In the genomic region with DNA sequence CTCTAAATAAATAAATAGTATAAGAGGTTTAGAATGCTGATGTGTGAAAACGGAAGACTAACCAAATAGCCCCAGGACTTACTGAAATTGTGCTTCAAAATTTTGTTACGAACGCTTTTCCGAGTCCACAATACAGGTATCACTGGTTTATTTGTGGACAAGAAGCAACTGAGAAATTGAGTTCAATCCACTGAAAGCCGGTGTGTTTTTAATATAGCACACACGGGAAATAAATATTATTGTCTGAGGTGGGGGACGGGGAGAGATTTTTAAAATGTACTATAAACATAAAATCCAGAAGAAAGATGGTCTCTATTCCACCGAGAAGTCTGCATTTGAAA, we compare ENCODE assay signal across 10 cellular contexts. TPM values are rescaled to one million over a fixed set of nuclear protein-coding genes. Genes with fewer than 3 reads are reported as not detected.
DNase-seq lines count a peak whose midpoint lies in the region; ATAC-seq and TF ChIP-seq lines count a peak whose summit lies in the region.
"Had no signal": no experiment of that assay in that cellular context is flagged by ENCODE, and none has a peak within 500 bp of the region (broad histone marks: within the 10 kb centered on the region; RNA-seq: fewer than 3 reads in every experiment).

No MANE protein-coding gene starts in this region.

- H3K36me3 Mint-ChIP-seq in activated naive CD8-positive, alpha-beta T cell treated with anti-CD3 and anti-CD28 coated beads for 36 hours: no peaks in the 10 kb centered on the region
- H3K36me3 Mint-ChIP-seq in naive thymus-derived CD8-positive, alpha-beta T cell: peaks cover 0 to 3% (median 0%) of the 10 kb centered on the region in 3 donors
- H3K36me3 Mint-ChIP-seq: natural killer cell had no signal

- peak overlapping the region; percentile 54 for H3K4me3 ChIP-seq in HEK293 (ENCODE audit: low read depth, low read length)
- peak overlapping the region; percentile 51; the same call in 1 of the 2 replicates for H3K4me3 ChIP-seq in iPS DF 6.9 (ENCODE audit: low read length)
- peak overlapping the region; percentile 58 for H3K4me3 ChIP-seq in skeletal muscle cell (ENCODE audit: low read depth, low read length)

- TF ChIP-seq CTCF in HEK293 (tag by site-specific recombination; IDR thresholded peaks at IDR 0.05): no peak

- H3K9me3 ChIP-seq in HEK293 (ENCODE audit: control insufficient read depth, insufficient read depth, low read depth, low read length) (no peaks in the 10 kb centered on the region), iPS DF 6.9 (ENCODE audit: control insufficient read depth, insufficient read depth, low read length) (no peaks in the 10 kb centered on the region)

- no CpG with 5 or more reads among the region's 8 CpGs for WGBS in iPS DF 6.9 (ENCODE audit: insufficient coverage, insufficient read length)

- H3K4me3 Mint-ChIP-seq in activated naive CD8-positive, alpha-beta T cell treated with anti-CD3 and anti-CD28 coated beads for 36 hours: peak overlapping the region; percentile 29
- peak overlapping the region in 5 of 10 donors; percentile 18 to 45 (median 36) for H3K4me3 Mint-ChIP-seq in naive thymus-derived CD8-positive, alpha-beta T cell
- H3K4me3 Mint-ChIP-seq: natural killer cell had no signal

- H3K4me1 Mint-ChIP-seq in activated naive CD8-positive, alpha-beta T cell treated with anti-CD3 and anti-CD28 coated beads for 36 hours: peaks cover 8% of the 10 kb centered on the region
- H3K4me1 Mint-ChIP-seq in naive thymus-derived CD8-positive, alpha-beta T cell: peaks cover 4 to 15% (median 9%) of the 10 kb centered on the region in 4 donors

- no peaks in the 10 kb centered on the region; the same call in 1 of the 2 replicates for H3K27me3 ChIP-seq in iPS DF 6.9 (ENCODE audit: control insufficient read depth, insufficient read depth, low read length)

- H3K27me3 Mint-ChIP-seq in activated naive CD8-positive, alpha-beta T cell treated with anti-CD3 and anti-CD28 coated beads for 36 hours: peaks cover 74% of the 10 kb centered on the region
- H3K27me3 Mint-ChIP-seq in naive thymus-derived CD8-positive, alpha-beta T cell: peaks cover 38 to 64% (median 55%) of the 10 kb centered on the region in 5 donors

- H3K4me1 ChIP-seq in HEK293 (ENCODE audit: control insufficient read depth, insufficient read depth, low read length) (peaks cover 4% of the 10 kb centered on the region; the same call in 1 of the 2 replicates), iPS DF 6.9 (ENCODE audit: control insufficient read depth, insufficient read depth, low read length) (no peaks in the 10 kb centered on the region)

- CTCF ChIA-PET in HEK293 (lab: Yijun Ruan, JAX): interaction anchor here (1.1 kb wide), 1 partner anchor 44 kb away, joined by 3 read pairs; no protein-coding TSS in a partner anchor

- no peaks in the 10 kb centered on the region for H3K9me3 Mint-ChIP-seq in activated naive CD8-positive, alpha-beta T cell treated with anti-CD3 and anti-CD28 coated beads for 36 hours
- H3K9me3 Mint-ChIP-seq in naive thymus-derived CD8-positive, alpha-beta T cell: peaks cover 0 to 3% (median 0%) of the 10 kb centered on the region in 9 donors
- H3K9me3 Mint-ChIP-seq: natural killer cell had no signal

- no peak for ATAC-seq in naive thymus-derived CD8-positive, alpha-beta T cell
- no peak for ATAC-seq in HG02970 (IDR thresholded peaks at IDR 0.05; ENCODE audit: low FRiP score, unreplicated experiment)
- ATAC-seq: natural killer cell had no signal

- H3K27ac ChIP-seq in HEK293 (ENCODE audit: extremely low read depth, low read depth, low read length): no peak overlapping the region
- H3K27ac ChIP-seq in iPS DF 6.9 (ENCODE audit: low read length): no peak overlapping the region

- DNase-seq in activated naive CD8-positive, alpha-beta T cell treated with anti-CD3 and anti-CD28 coated beads for 36 hours: no peak
- DNase-seq in iPS DF 6.9 (ENCODE audit: low read depth, low spot score) (no peak), skeletal muscle cell (ENCODE audit: low read depth) (no peak)
- DNase-seq in activated CD8-positive, alpha-beta memory T cell treated with anti-CD3 and anti-CD28 coated beads, Interleukin-2, amount 50 U/mL, for 4 hours: no peak
- DNase-seq in naive thymus-derived CD8-positive, alpha-beta T cell: no peak
- DNase-seq: activated effector memory CD4-positive, alpha-beta T cell treated with anti-CD3 and anti-CD28 coated beads, Interleukin-2, amount 50 U/mL, for 16 hours; GDM1; natural killer cell had no signal

- H3K36me3 ChIP-seq in HEK293 (ENCODE audit: control insufficient read depth in 2 of 2, insufficient read depth in 1 of 2, low read length in 2 of 2) (no peaks in the 10 kb centered on the region), iPS DF 6.9 (ENCODE audit: control insufficient read depth, insufficient read depth, low read length) (no peaks in the 10 kb centered on the region)

- no peak overlapping the region for H3K27ac Mint-ChIP-seq in activated naive CD8-positive, alpha-beta T cell treated with anti-CD3 and anti-CD28 coated beads for 36 hours
- no peak overlapping the region for H3K27ac Mint-ChIP-seq in naive thymus-derived CD8-positive, alpha-beta T cell
- H3K27ac Mint-ChIP-seq: natural killer cell had no signal

- POLR2A ChIA-PET in HEK293 (lab: Yijun Ruan, JAX): no interaction called here
- POLR2A ChIA-PET in naive thymus-derived CD8-positive, alpha-beta T cell (lab: Charles Lee): no interaction called here

TF ChIP-seq in HEK293, 187 proteins besides CTCF, POLR2A, EP300 and RAD21:
- TF ChIP-seq ZNF23 (tag by site-specific recombination; IDR thresholded peaks at IDR 0.05; ENCODE audit: borderline replicate concordance) (no peak), ZXDB (tag by site-specific recombination; IDR thresholded peaks at IDR 0.05) (0 out of 2 replicates have a peak, but pooled peaks have one; percentile 12)
TF ChIP-seq in HEK293: peak in this region for 1.

RNA-seq across cellular contexts. Expression of a gene that starts 0.6 kb away (rescaled TPM):
- total RNA-seq in activated naive CD8-positive, alpha-beta T cell treated with anti-CD3 and anti-CD28 coated beads for 36 hours: not detected
- not detected for total RNA-seq in naive thymus-derived CD8-positive, alpha-beta T cell
- polyA plus RNA-seq in naive thymus-derived CD8-positive, alpha-beta T cell: not detected
- total RNA-seq: natural killer cell had no signal
